Comparison of ENCODE assay signal across 8 cellular contexts in genomic region chr15:41774062-41774872, GRCh38. TPM values are rescaled to one million over a fixed set of nuclear protein-coding genes. Genes with fewer than 3 reads are reported as not detected.
A peak's percentile ranks its signal among the peaks of the same experiment; 100 is the strongest.
DNase-seq lines count a peak whose midpoint lies in the region; ATAC-seq and TF ChIP-seq lines count a peak whose summit lies in the region.

A gene with protein sequence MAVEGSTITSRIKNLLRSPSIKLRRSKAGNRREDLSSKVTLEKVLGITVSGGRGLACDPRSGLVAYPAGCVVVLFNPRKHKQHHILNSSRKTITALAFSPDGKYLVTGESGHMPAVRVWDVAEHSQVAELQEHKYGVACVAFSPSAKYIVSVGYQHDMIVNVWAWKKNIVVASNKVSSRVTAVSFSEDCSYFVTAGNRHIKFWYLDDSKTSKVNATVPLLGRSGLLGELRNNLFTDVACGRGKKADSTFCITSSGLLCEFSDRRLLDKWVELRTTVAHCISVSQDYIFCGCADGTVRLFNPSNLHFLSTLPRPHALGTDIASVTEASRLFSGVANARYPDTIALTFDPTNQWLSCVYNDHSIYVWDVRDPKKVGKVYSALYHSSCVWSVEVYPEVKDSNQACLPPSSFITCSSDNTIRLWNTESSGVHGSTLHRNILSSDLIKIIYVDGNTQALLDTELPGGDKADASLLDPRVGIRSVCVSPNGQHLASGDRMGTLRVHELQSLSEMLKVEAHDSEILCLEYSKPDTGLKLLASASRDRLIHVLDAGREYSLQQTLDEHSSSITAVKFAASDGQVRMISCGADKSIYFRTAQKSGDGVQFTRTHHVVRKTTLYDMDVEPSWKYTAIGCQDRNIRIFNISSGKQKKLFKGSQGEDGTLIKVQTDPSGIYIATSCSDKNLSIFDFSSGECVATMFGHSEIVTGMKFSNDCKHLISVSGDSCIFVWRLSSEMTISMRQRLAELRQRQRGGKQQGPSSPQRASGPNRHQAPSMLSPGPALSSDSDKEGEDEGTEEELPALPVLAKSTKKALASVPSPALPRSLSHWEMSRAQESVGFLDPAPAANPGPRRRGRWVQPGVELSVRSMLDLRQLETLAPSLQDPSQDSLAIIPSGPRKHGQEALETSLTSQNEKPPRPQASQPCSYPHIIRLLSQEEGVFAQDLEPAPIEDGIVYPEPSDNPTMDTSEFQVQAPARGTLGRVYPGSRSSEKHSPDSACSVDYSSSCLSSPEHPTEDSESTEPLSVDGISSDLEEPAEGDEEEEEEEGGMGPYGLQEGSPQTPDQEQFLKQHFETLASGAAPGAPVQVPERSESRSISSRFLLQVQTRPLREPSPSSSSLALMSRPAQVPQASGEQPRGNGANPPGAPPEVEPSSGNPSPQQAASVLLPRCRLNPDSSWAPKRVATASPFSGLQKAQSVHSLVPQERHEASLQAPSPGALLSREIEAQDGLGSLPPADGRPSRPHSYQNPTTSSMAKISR (N-terminal part only) (plus strand): TSS chr15:41774484. CDS start chr15:41775276, 792 bp downstream.

- peaks cover 18 to 53% of the 10 kb centered on the region in 2 experiments; a peak in 3 of 4 replicates for H3K79me1 ChIP-seq in IMR-90 (ENCODE audit: low read depth in 1 of 2, low read length in 2 of 2)

- H2BK15ac ChIP-seq in IMR-90 (ENCODE audit: low read depth, low read length): peak within 1 kb of the TSS; percentile 17; the same call in 1 of the 3 replicates

- intact Hi-C loops in IMR-90 (cut with micrococcal nuclease): loop anchor here (1.0 to 10.0 kb wide), 4 partner anchors 22 to 169 kb away; partner anchors contain the start of gene JMJD7
- intact Hi-C loops in OCI-LY7 (cut with micrococcal nuclease; ENCODE audit: unreplicated experiment): loop anchor here (1.0 to 5.0 kb wide), 7 partner anchors 21 to 217 kb away; partner anchors contain the start of genes MGA and TYRO3

- H3K79me2 ChIP-seq in OCI-LY7 (ENCODE audit: insufficient read depth, low read depth, low read length): peaks cover 6% of the 10 kb centered on the region; the same call in 1 of the 2 replicates

- H4K91ac ChIP-seq in IMR-90 (ENCODE audit: insufficient read depth, low read depth, low read length): peak within 1 kb of the TSS; percentile 71

- peak within 1 kb of the TSS; percentile 44 for H3K18ac ChIP-seq in IMR-90 (ENCODE audit: low read depth, low read length)

- peak within 1 kb of the TSS; percentile 82 for H2AK9ac ChIP-seq in IMR-90 (replicated peaks; ENCODE audit: low read depth, low read length, poor library complexity)

- H2AFZ ChIP-seq in IMR-90 (replicated peaks; ENCODE audit: low read length, poor library complexity) (peak within 1 kb of the TSS; percentile 96), OCI-LY7 (ENCODE audit: low read length) (peak within 1 kb of the TSS; percentile 77)

- no peaks in the 10 kb centered on the region for H3K36me3 ChIP-seq in IMR-90 (ENCODE audit: control insufficient read depth, insufficient read depth, low read length)
- peaks cover 10% of the 10 kb centered on the region for H3K36me3 ChIP-seq in OCI-LY7 (ENCODE audit: insufficient read depth, low read length)

- H3K14ac ChIP-seq in IMR-90 (replicated peaks; ENCODE audit: low read depth, low read length): peak within 1 kb of the TSS; percentile 87

- no peaks in the 10 kb centered on the region for H3K9me2 ChIP-seq in OCI-LY7 (ENCODE audit: insufficient read depth, low read length)

- H4K20me1 ChIP-seq in IMR-90 (ENCODE audit: insufficient read depth, low read length) (peaks cover 24% of the 10 kb centered on the region), OCI-LY7 (ENCODE audit: insufficient read depth, low read length) (0 out of 2 replicates have a peak, but pooled peaks cover 6% of the 10 kb centered on the region)

- peak within 1 kb of the TSS; percentile 79 for H3K9ac ChIP-seq in IMR-90 (ENCODE audit: low read depth, low read length)

- 1% methylated on average over 46 of the region's 62 CpGs; no CpG with 5 or more reads in 1 of the 2 experiments for WGBS in IMR-90 (ENCODE audit: extremely low coverage in 2 of 2, insufficient read length in 1 of 2), 2 experiments

- H3K4me2 ChIP-seq in IMR-90 (ENCODE audit: low read depth, low read length): peak within 1 kb of the TSS; percentile 98
- H3K4me2 ChIP-seq in OCI-LY7 (ENCODE audit: low read length): peak within 1 kb of the TSS; percentile 93

- H2AK5ac ChIP-seq in IMR-90 (ENCODE audit: low read depth, low read length): peak within 1 kb of the TSS; percentile 82

- TF ChIP-seq POLR2A in IMR-90 (IDR thresholded peaks at IDR 0.05; ENCODE audit: low read depth, low read length): peak; percentile 47

- peak within 1 kb of the TSS; percentile 78 for H2BK5ac ChIP-seq in IMR-90 (ENCODE audit: low read depth, low read length, poor library complexity, severe bottlenecking)

- H2BK20ac ChIP-seq in IMR-90 (ENCODE audit: low read depth, low read length): peak within 1 kb of the TSS; percentile 40; the same call in 1 of the 2 replicates

- BruUV-seq in IMR-90 (replicated peaks; lab: Mats Ljungman, UMichigan): no TSS peak
- no TSS peak for BruUV-seq in OCI-LY7 (replicated peaks; lab: Mats Ljungman, UMichigan)

- DNase-seq in DMS153 (lab: John Stamatoyannopoulos, UW): peak; percentile 90
- DNase-seq in IMR-90: peak; percentile 98
- DNase-seq in OCI-LY7 (ENCODE audit: low spot score): peak; percentile 98
- peak; percentile 94 for DNase-seq in activated T-cell treated with anti-CD3 and anti-CD28 coated beads for 1 hour (ENCODE audit: low read depth)
- DNase-seq in epithelial cell of esophagus (ENCODE audit: low read depth): peak; percentile 99
- DNase-seq in stimulated activated CD8-positive, alpha-beta memory T cell treated with anti-CD3 and anti-CD28 coated beads, Interleukin-4, amount 100 ng/mL, for 1 hour (ENCODE audit: low read depth in 2 of 2, low spot score in 1 of 2): peak; percentile 86 to 92

- H3K27me3 ChIP-seq in IMR-90 (ENCODE audit: control insufficient read depth, insufficient read depth, low read length) (no peaks in the 10 kb centered on the region), mononuclear cell (ENCODE audit: insufficient read depth, low read length) (no peaks in the 10 kb centered on the region)

- peak within 1 kb of the TSS; percentile 73 for H3K56ac ChIP-seq in IMR-90 (ENCODE audit: extremely low read depth, insufficient read depth, low read length)

- dilution Hi-C loops in IMR-90 (cut with HindIII; ENCODE audit: low sequenced_read_pairs, unreplicated experiment): no loop called here

- H3K23ac ChIP-seq in IMR-90 (ENCODE audit: low read depth, low read length): peak within 1 kb of the TSS; percentile 96

- peak within 1 kb of the TSS; percentile 53 to 84 for H4K8ac ChIP-seq in IMR-90 (ENCODE audit: low read depth in 2 of 2, low read length in 2 of 2)

- H3K9me3 ChIP-seq in IMR-90 (ENCODE audit: control insufficient read depth, insufficient read depth, low read length) (no peaks in the 10 kb centered on the region), OCI-LY7 (ENCODE audit: low read length) (no peaks in the 10 kb centered on the region), mononuclear cell (ENCODE audit: low read depth, low read length) (no peaks in the 10 kb centered on the region)

- peak; percentile 69 for TF ChIP-seq RAD21 in IMR-90 (IDR thresholded peaks at IDR 0.05; ENCODE audit: low read length)

- CTCF ChIA-PET in IMR-90 (lab: Yijun Ruan, JAX): interaction anchor here (0.7 to 3.5 kb wide), 18 partner anchors 10 to 308 kb away, joined by 3 to 54 read pairs (median 4); partner anchors contain the start of genes EHD4 and RPAP1
- CTCF ChIA-PET in OCI-LY7 (lab: Charles Lee; ENCODE audit: unreplicated experiment): interaction anchor here (0.5 to 4.0 kb wide), 8 partner anchors 9 to 1315 kb away, joined by 3 to 67 read pairs (median 4); no protein-coding TSS in a partner anchor

- H3K4me1 ChIP-seq in IMR-90 (ENCODE audit: control insufficient read depth, insufficient read depth, low read length) (peaks cover 13% of the 10 kb centered on the region), OCI-LY7 (ENCODE audit: insufficient read depth, low read length, poor library complexity, severe bottlenecking) (peaks cover 53% of the 10 kb centered on the region), mononuclear cell (ENCODE audit: insufficient read depth, low read length) (peaks cover 34% of the 10 kb centered on the region)

- POLR2A ChIA-PET in IMR-90 (lab: Charles Lee; ENCODE audit: unreplicated experiment): interaction anchor here (1.0 kb wide), 1 partner anchor 22 kb away, joined by 3 read pairs; no protein-coding TSS in a partner anchor
- POLR2A ChIA-PET in OCI-LY7 (lab: Charles Lee): interaction anchor here (0.5 to 3.2 kb wide), 11 partner anchors 9 to 483 kb away, joined by 3 to 22 read pairs (median 4); no protein-coding TSS in a partner anchor

- H3K27ac ChIP-seq in IMR-90 (ENCODE audit: insufficient read depth, low read length) (peak within 1 kb of the TSS; percentile 84), OCI-LY7 (ENCODE audit: low read depth, low read length, poor library complexity, severe bottlenecking) (peak within 1 kb of the TSS; percentile 79)

- H3K4me3 ChIP-seq in IMR-90 (ENCODE audit: insufficient read depth, low read depth, low read length) (peak within 1 kb of the TSS; percentile 80), OCI-LY7 (ENCODE audit: low read depth, low read length, poor library complexity, severe bottlenecking) (peak within 1 kb of the TSS; percentile 78), epithelial cell of esophagus (ENCODE audit: low read length) (peak within 1 kb of the TSS; percentile 86), mononuclear cell (ENCODE audit: low read length) (peak within 1 kb of the TSS; percentile 72)

- H2BK120ac ChIP-seq in IMR-90 (ENCODE audit: low read depth, low read length): peak within 1 kb of the TSS; percentile 58; the same call in 1 of the 2 replicates

- peaks cover 10% of the 10 kb centered on the region for H3K9me1 ChIP-seq in IMR-90 (ENCODE audit: insufficient read depth, low read length)

- ATAC-seq in GM21528 (IDR thresholded peaks at IDR 0.05; ENCODE audit: low FRiP score, unreplicated experiment): peak; percentile 77
- ATAC-seq in IMR-90 (ENCODE audit: low read depth): peak; percentile 92

- peak within 1 kb of the TSS; percentile 91 for H3K4ac ChIP-seq in IMR-90 (ENCODE audit: low read depth, low read length)

- TF ChIP-seq CTCF in IMR-90 (conservative IDR thresholded peaks at IDR 0.05; ENCODE audit: low read depth, low read length) (peak; percentile 97), OCI-LY7 (conservative IDR thresholded peaks at IDR 0.05; ENCODE audit: low read length) (peak; percentile 85), epithelial cell of esophagus (IDR thresholded peaks at IDR 0.05; ENCODE audit: insufficient read depth, low read depth, low read length, missing control alignments) (peak; percentile 56)

- in situ Hi-C loops in IMR-90 (cut with MboI; ENCODE audit: low sequenced_read_pairs): loop anchor here (5.0 kb wide), 1 partner anchor 38 kb away; no protein-coding TSS in a partner anchor

- H4K5ac ChIP-seq in IMR-90 (ENCODE audit: low read depth, low read length): peak within 1 kb of the TSS; percentile 66

TF ChIP-seq in IMR-90, 13 proteins besides CTCF, POLR2A, EP300 and RAD21 (continues in another document):
- TF ChIP-seq CEBPB (IDR thresholded peaks at IDR 0.05; ENCODE audit: low read depth, low read length): 0 out of 2 replicates have a peak, but pooled peaks have one; percentile 11

RNA-seq across cellular contexts. Expression of the gene that starts here (rescaled TPM):
- 10.3 and 12.5 TPM in 2 replicates for total RNA-seq in IMR-90 (2012; rRNA removed)
- 14.7 and 15.3 TPM in 2 replicates for polyA plus RNA-seq in IMR-90 (2012; rRNA removed)
- 4.8 and 6.1 TPM in 2 replicates for polyA plus RNA-seq in IMR-90 (2012; cell fraction: cytosol; rRNA removed)
- 40.6 and 67.6 TPM in 2 replicates for polyA plus RNA-seq in IMR-90 (2012; cell fraction: nucleus; rRNA removed; ENCODE audit: low replicate concordance)
- 13.4 and 14.5 TPM in 2 replicates for total RNA-seq in OCI-LY7 (2014; rRNA removed; shearing (Covaris generic))
- 17.4 and 22.3 TPM in 2 replicates for total RNA-seq in OCI-LY7 (2022)
- 10.5 TPM for total RNA-seq in mononuclear cell

Comparison
In these comparisons a context has a peak if more than half of its experiments do, and no peak if none do; other contexts are left out.
1. Peak in every context shown above with its lines: DNase-seq, ATAC-seq, H3K4me3 ChIP-seq and H3K27ac ChIP-seq.